ENCODE assay signal across 8 cellular contexts in the genomic region with DNA sequence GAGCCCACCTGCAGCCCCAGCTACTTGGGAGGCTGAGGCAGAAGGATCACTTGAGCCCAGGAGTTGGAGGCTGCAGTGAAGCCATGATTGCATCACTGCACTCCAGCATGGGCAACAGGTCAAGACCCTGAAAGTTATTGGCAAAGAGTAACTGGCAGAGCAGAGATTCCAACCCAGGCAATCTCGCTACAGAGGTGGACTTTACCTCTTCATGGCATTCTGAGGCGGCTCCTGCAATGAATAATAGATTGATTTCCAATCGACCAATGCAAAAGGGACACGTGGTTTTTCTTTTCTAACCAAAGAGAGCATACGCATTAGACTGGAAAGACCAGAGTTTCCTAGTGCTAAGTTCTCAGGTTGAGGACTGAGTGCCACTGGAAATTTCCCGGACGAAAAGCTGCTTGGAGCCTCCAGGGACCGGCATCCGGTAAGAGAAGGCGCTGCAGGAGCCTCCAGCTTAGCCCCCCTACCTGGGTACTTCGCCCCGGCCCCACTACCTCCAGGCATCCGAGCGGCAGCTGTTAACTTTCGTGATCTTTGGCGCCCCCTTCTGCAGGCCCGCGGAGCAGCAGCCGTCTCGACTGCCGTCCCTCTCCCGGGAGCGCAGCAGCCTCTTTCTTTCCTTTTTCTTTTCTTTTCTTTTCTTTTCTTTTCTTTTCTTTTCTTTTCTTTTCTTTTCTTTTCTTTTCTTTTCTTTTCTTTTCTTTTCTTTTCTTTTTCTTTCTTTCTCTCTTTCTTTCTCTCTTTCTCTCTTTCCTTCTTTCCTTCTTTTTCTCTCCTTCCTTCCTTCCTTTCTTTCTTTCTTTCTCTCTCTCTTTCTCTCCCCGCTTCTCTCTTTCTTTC. TPM values are rescaled to one million over a fixed set of nuclear protein-coding genes. Genes with fewer than 3 reads are reported as not detected.
DNase-seq lines count a peak whose midpoint lies in the region; ATAC-seq, FAIRE-seq and TF ChIP-seq lines count a peak whose summit lies in the region.
"Had no signal": no experiment of that assay in that cellular context is flagged by ENCODE, and none has a peak within 500 bp of the region (broad histone marks: within the 10 kb centered on the region; RNA-seq: fewer than 3 reads in every experiment).

No MANE protein-coding gene starts in this region.

- DNase-seq in NCI-H2029 (lab: John Stamatoyannopoulos, UW) (peak; percentile 68), bronchial epithelial cell (ENCODE audit: low read depth) (peak; percentile 36), kidney epithelial cell (ENCODE audit: low read depth) (no peak)
- peak; percentile 89 for DNase-seq in stimulated activated CD4-positive, alpha-beta T cell treated with anti-CD3 and anti-CD28 coated beads, Interleukin-2, amount 100 ng/mL, for 24 hours

- no peak for FAIRE-seq in bronchial epithelial cell (lab: Jason Lieb, UNC)

- H3K27me3 ChIP-seq in bronchial epithelial cell (ENCODE audit: control insufficient read depth, insufficient read depth, low read length): no peaks in the 10 kb centered on the region
- H3K27me3 ChIP-seq in kidney epithelial cell (ENCODE audit: control insufficient read depth, insufficient read depth, low read length): no peaks in the 10 kb centered on the region

- H3K4me3 ChIP-seq in WI38 (ENCODE audit: low read depth, low read length) (no peak overlapping the region), bronchial epithelial cell (ENCODE audit: low read depth, low read length) (peak overlapping the region; percentile 7), kidney epithelial cell (ENCODE audit: low read depth, low read length) (no peak overlapping the region)
- H3K4me3 ChIP-seq: skin epidermis had no signal

- no peak for ATAC-seq in HG02981 (IDR thresholded peaks at IDR 0.05; ENCODE audit: unreplicated experiment)

- H3K36me3 ChIP-seq in bronchial epithelial cell (ENCODE audit: control insufficient read depth, insufficient read depth, low read length) (no peaks in the 10 kb centered on the region), kidney epithelial cell (ENCODE audit: control insufficient read depth, insufficient read depth, low read length) (no peaks in the 10 kb centered on the region)

- TF ChIP-seq CTCF in GM12872 (IDR thresholded peaks at IDR 0.05; ENCODE audit: insufficient read depth, low read depth, low read length) (peak; percentile 85), WI38 (IDR thresholded peaks at IDR 0.05; ENCODE audit: low read depth, low read length) (peak; percentile 61; the same call in 1 of the 2 replicates), bronchial epithelial cell (IDR thresholded peaks at IDR 0.05; ENCODE audit: insufficient read depth, low read length, severe bottlenecking) (peak; percentile 81), kidney epithelial cell (IDR thresholded peaks at IDR 0.05; ENCODE audit: insufficient read depth, low read length, poor library complexity, severe bottlenecking) (peak; percentile 83)

RNA-seq across cellular contexts. Expression of a gene that starts 4.1 kb away (rescaled TPM):
- total RNA-seq in bronchial epithelial cell (1.2 and 1.6 TPM in 2 replicates), kidney epithelial cell (2.3 and 3.5 TPM in 2 replicates)

RNA-seq across cellular contexts. Expression of a gene that starts 11.4 kb away (rescaled TPM):
- total RNA-seq in bronchial epithelial cell (2.4 and 2.9 TPM in 2 replicates), kidney epithelial cell (10.1 TPM in 2 replicates)

RNA-seq across cellular contexts. Expression of a gene that starts 11.7 kb away (rescaled TPM):
- 16.9 and 22.9 TPM in 2 replicates for total RNA-seq in bronchial epithelial cell
- 69.0 and 80.5 TPM in 2 replicates for total RNA-seq in kidney epithelial cell

RNA-seq across cellular contexts. Expression of a gene that starts 17.9 kb away (rescaled TPM):
- total RNA-seq in bronchial epithelial cell (82.7 and 108 TPM in 2 replicates), kidney epithelial cell (150 and 208 TPM in 2 replicates)

RNA-seq across cellular contexts. Expression of a gene that starts 27.7 kb away (rescaled TPM):
- total RNA-seq in bronchial epithelial cell (3.4 and 5.5 TPM in 2 replicates), kidney epithelial cell (10.4 and 23.1 TPM in 2 replicates)
